Comparison of ENCODE assay signal across 8 cellular contexts in the genomic region with DNA sequence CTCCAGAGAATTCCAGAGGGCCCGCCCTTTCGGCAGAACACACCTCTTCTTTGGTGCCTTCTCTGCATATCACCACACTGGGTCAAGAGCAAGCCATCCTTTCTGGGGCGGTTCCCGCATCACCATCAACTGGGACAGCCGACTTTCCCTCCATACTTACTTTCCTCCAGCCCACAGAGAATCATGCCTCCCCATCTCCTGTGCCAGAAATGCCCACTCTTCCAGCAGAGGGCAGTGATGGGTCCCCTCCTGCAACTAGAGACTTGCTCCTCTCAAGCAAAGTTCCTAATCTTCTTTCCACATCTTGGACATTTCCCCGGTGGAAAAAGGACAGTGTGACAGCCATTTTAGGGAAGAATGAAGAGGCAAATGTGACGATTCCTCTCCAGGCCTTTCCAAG.
DNase-seq lines count a peak whose midpoint lies in the region; ATAC-seq and TF ChIP-seq lines count a peak whose summit lies in the region.

No MANE protein-coding gene starts in this region.

- ATAC-seq in activated CD8-positive, alpha-beta T cell treated with anti-CD3 and anti-CD28 coated beads for 36 hours: no peak
- ATAC-seq in HG03175 (IDR thresholded peaks at IDR 0.05; ENCODE audit: unreplicated experiment) (no peak), HG02938 (IDR thresholded peaks at IDR 0.05; ENCODE audit: unreplicated experiment) (no peak)

- intact Hi-C loops in activated CD8-positive, alpha-beta T cell treated with anti-CD3 and anti-CD28 coated beads for 36 hours (cut with micrococcal nuclease): loop anchor here (10.0 kb wide), 1 partner anchor 282 kb away; no protein-coding TSS in a partner anchor

- no peak overlapping the region for H3K4me3 Mint-ChIP-seq in activated CD8-positive, alpha-beta T cell treated with anti-CD3 and anti-CD28 coated beads for 36 hours

- H3K4me1 Mint-ChIP-seq in activated CD8-positive, alpha-beta T cell treated with anti-CD3 and anti-CD28 coated beads for 36 hours (ENCODE audit: low read depth): no peaks in the 10 kb centered on the region

- TF ChIP-seq CTCF in LNCaP clone FGC (IDR thresholded peaks at IDR 0.05; ENCODE audit: control insufficient read depth, extremely low read depth, insufficient read depth) (peak; percentile 66), fibroblast of pulmonary artery (IDR thresholded peaks at IDR 0.05; ENCODE audit: low read length, missing control alignments) (peak; percentile 89), osteoblast (IDR thresholded peaks at IDR 0.05; ENCODE audit: extremely low read depth, low read depth, low read length) (peak; percentile 80)
- TF ChIP-seq CTCF in activated CD8-positive, alpha-beta T cell treated with anti-CD3 and anti-CD28 coated beads for 36 hours (IDR thresholded peaks at IDR 0.05): peak; percentile 46

- H3K9me3 ChIP-seq in osteoblast (ENCODE audit: low read depth, low read length): no peaks in the 10 kb centered on the region

- no peak overlapping the region for H3K27ac ChIP-seq in osteoblast (ENCODE audit: low read depth, low read length)

- peaks cover 27% of the 10 kb centered on the region for H3K27me3 Mint-ChIP-seq in activated CD8-positive, alpha-beta T cell treated with anti-CD3 and anti-CD28 coated beads for 36 hours

- H3K27me3 ChIP-seq in osteoblast (ENCODE audit: insufficient read depth, low read length): no peaks in the 10 kb centered on the region

- no peaks in the 10 kb centered on the region for H4K20me1 ChIP-seq in osteoblast (ENCODE audit: insufficient read depth, low read length)

- DNase-seq in NCI-H446 (lab: John Stamatoyannopoulos, UW) (peak; percentile 12 to 48), NCI-H446 treated with DMSO at 0.1 percent for 48 hours (lab: John Stamatoyannopoulos, UW) (no peak), LNCaP clone FGC (ENCODE audit: low read depth) (peak; percentile 4), fibroblast of pulmonary artery (ENCODE audit: low read depth) (peak; percentile 69), osteoblast (ENCODE audit: insufficient read length, low spot score, missing footprints) (peak; percentile 83)
- DNase-seq in activated CD8-positive, alpha-beta T cell treated with anti-CD3 and anti-CD28 coated beads for 36 hours: peak; percentile 53

- peaks cover 34% of the 10 kb centered on the region for H3K4me1 ChIP-seq in osteoblast (ENCODE audit: insufficient read depth, low read length)

- no peak overlapping the region for H2AFZ ChIP-seq in osteoblast (ENCODE audit: low read length)

- no peaks in the 10 kb centered on the region for H3K36me3 ChIP-seq in osteoblast (ENCODE audit: insufficient read depth, low read length)

- H3K9me3 Mint-ChIP-seq in activated CD8-positive, alpha-beta T cell treated with anti-CD3 and anti-CD28 coated beads for 36 hours: no peaks in the 10 kb centered on the region

- CTCF ChIA-PET in activated CD8-positive, alpha-beta T cell treated with anti-CD3 and anti-CD28 coated beads for 36 hours (lab: Charles Lee): interaction anchor here (0.7 to 1.6 kb wide), 3 partner anchors 91 to 200 kb away, joined by 3 to 5 read pairs (median 5); no protein-coding TSS in a partner anchor

- H3K79me2 ChIP-seq in osteoblast (ENCODE audit: insufficient read depth, low read length): no peaks in the 10 kb centered on the region

- no peak overlapping the region for H3K4me2 ChIP-seq in osteoblast (ENCODE audit: insufficient read depth, low read length)

- H3K36me3 Mint-ChIP-seq in activated CD8-positive, alpha-beta T cell treated with anti-CD3 and anti-CD28 coated beads for 36 hours (ENCODE audit: low read depth): no peaks in the 10 kb centered on the region

- no peak overlapping the region for H3K27ac Mint-ChIP-seq in activated CD8-positive, alpha-beta T cell treated with anti-CD3 and anti-CD28 coated beads for 36 hours

- POLR2A ChIA-PET in activated CD8-positive, alpha-beta T cell treated with anti-CD3 and anti-CD28 coated beads for 36 hours (lab: Charles Lee): no interaction called here

- H3K4me3 ChIP-seq in LNCaP clone FGC (ENCODE audit: low read depth, low read length) (no peak overlapping the region), fibroblast of pulmonary artery (replicated peaks; ENCODE audit: low read depth, low read length) (no peak overlapping the region), osteoblast (ENCODE audit: insufficient read depth, low read length) (no peak overlapping the region)
